Comparison of ENCODE assay signal across 6 cellular contexts in the genomic region with DNA sequence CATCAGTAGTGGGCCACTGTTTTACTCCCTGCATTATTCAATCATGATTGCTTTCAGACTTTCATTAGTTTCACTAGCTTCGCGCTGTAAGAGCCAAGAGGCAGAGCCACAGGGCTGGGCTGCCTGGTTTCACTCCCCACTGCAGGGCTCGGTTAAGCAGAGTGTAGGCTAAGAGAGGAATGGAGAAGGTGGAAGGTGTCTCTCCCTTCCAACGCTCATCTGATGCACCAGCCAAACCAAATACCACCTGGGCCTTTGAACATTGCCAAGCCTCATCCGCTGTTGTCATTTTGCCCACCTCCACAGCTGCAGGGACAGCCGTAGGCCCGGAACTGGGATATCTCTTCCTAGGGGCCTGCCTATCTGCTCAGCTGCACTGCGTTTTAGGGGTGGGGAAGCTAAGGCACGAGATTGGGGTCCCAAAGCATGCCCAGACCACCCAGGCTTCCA. TPM values are rescaled to one million over a fixed set of nuclear protein-coding genes. Genes with fewer than 3 reads are reported as not detected.
DNase-seq lines count a peak whose midpoint lies in the region; ATAC-seq, FAIRE-seq and TF ChIP-seq lines count a peak whose summit lies in the region.

No MANE protein-coding gene starts in this region.

- in situ Hi-C loops in astrocyte of the spinal cord (cut with HindIII; ENCODE audit: low sequenced_read_pairs): no loop called here

- no peak for TF ChIP-seq POLR2A in GM12892 (IDR thresholded peaks at IDR 0.05; ENCODE audit: low read depth, low read length)

- H3K4me1 Mint-ChIP-seq in natural killer cell treated with Interleukin-12 subunit alpha and Interleukin-12 subunit beta and Interleukin-15 and Interleukin-18, amount 100 ng/mL, for 72 hours (ENCODE audit: low read depth in 2 of 2): peaks cover 20 to 26% of the 10 kb centered on the region in 2 donors

- no peak for FAIRE-seq in GM12892 (lab: Jason Lieb, UNC)

- no peaks in the 10 kb centered on the region for H3K9me3 Mint-ChIP-seq in natural killer cell treated with Interleukin-12 subunit alpha and Interleukin-12 subunit beta and Interleukin-15 and Interleukin-18, amount 100 ng/mL, for 72 hours

- intact Hi-C loops in left colon (cut with DNase I, micrococcal nuclease): no loop called here

- H3K27me3 Mint-ChIP-seq in natural killer cell treated with Interleukin-12 subunit alpha and Interleukin-12 subunit beta and Interleukin-15 and Interleukin-18, amount 100 ng/mL, for 72 hours: no peaks in the 10 kb centered on the region

- peak overlapping the region; percentile 75 for H3K4me3 ChIP-seq in astrocyte of the spinal cord (ENCODE audit: low read depth, low read length)

- no peak for TF ChIP-seq CTCF in astrocyte of the spinal cord (IDR thresholded peaks at IDR 0.05; ENCODE audit: low read depth, low read length)

- H3K4me3 Mint-ChIP-seq in natural killer cell treated with Interleukin-12 subunit alpha and Interleukin-12 subunit beta and Interleukin-15 and Interleukin-18, amount 100 ng/mL, for 72 hours: peak overlapping the region; percentile 93

- DNase-seq in astrocyte of the spinal cord (ENCODE audit: low read depth, low spot score): no peak
- no peak for DNase-seq in natural killer cell treated with Interleukin-12 subunit alpha and Interleukin-12 subunit beta and Interleukin-15 and Interleukin-18, amount 100 ng/mL, for 72 hours (ENCODE audit: low spot score)
- DNase-seq in left colon: no peak
- DNase-seq in GM12892 (ENCODE audit: insufficient read length): no peak

- ATAC-seq in GM21717 (IDR thresholded peaks at IDR 0.05; ENCODE audit: unreplicated experiment) (peak; percentile 5), left colon (no peak), HG03108 (IDR thresholded peaks at IDR 0.05; ENCODE audit: unreplicated experiment) (no peak)
- ATAC-seq in natural killer cell treated with Interleukin-12 subunit alpha and Interleukin-12 subunit beta and Interleukin-15 and Interleukin-18, amount 100 ng/mL, for 72 hours: no peak

- H3K27ac Mint-ChIP-seq in natural killer cell treated with Interleukin-12 subunit alpha and Interleukin-12 subunit beta and Interleukin-15 and Interleukin-18, amount 100 ng/mL, for 72 hours: peak overlapping the region; percentile 79 to 92

- no peaks in the 10 kb centered on the region for H3K36me3 Mint-ChIP-seq in natural killer cell treated with Interleukin-12 subunit alpha and Interleukin-12 subunit beta and Interleukin-15 and Interleukin-18, amount 100 ng/mL, for 72 hours

RNA-seq across cellular contexts. Expression of a gene that starts 0.5 kb away (rescaled TPM):
- total RNA-seq in natural killer cell treated with Interleukin-12 subunit alpha and Interleukin-12 subunit beta and Interleukin-15 and Interleukin-18, amount 100 ng/mL, for 72 hours: 100 to 1,000 TPM in 1 of 2 donors, 10 to 100 TPM in 1; 70.5 to 105 TPM
- total RNA-seq in left colon: 10 to 100 TPM; 65.9 to 79.3 TPM
- polyA plus RNA-seq in GM12892 (2012; ENCODE audit: missing spikeins): 102 TPM

RNA-seq across cellular contexts. Expression of a gene that starts 13.6 kb away (rescaled TPM):
- total RNA-seq in natural killer cell treated with Interleukin-12 subunit alpha and Interleukin-12 subunit beta and Interleukin-15 and Interleukin-18, amount 100 ng/mL, for 72 hours: under 1 TPM in 1 of 2 donors, not detected in 1; 0.50 TPM
- 1 to 10 TPM; 1.6 to 4.6 TPM for total RNA-seq in left colon
- polyA plus RNA-seq in GM12892 (2012; ENCODE audit: missing spikeins): 0.32 TPM

RNA-seq across cellular contexts. Expression of a gene that starts 18.5 kb away (rescaled TPM):
- 100 to 1,000 TPM in 1 of 2 donors, 10 to 100 TPM in 1; 50.7 to 135 TPM for total RNA-seq in natural killer cell treated with Interleukin-12 subunit alpha and Interleukin-12 subunit beta and Interleukin-15 and Interleukin-18, amount 100 ng/mL, for 72 hours
- 100 to 1,000 TPM; 413 to 538 TPM for total RNA-seq in left colon
- 268 TPM for polyA plus RNA-seq in GM12892 (2012; ENCODE audit: missing spikeins)

RNA-seq across cellular contexts. Expression of a gene that starts 23.5 kb away (rescaled TPM):
- under 1 TPM; 0.83 to 0.86 TPM for total RNA-seq in natural killer cell treated with Interleukin-12 subunit alpha and Interleukin-12 subunit beta and Interleukin-15 and Interleukin-18, amount 100 ng/mL, for 72 hours
- total RNA-seq in left colon: not detected
- polyA plus RNA-seq in GM12892 (2012; ENCODE audit: missing spikeins): 2.3 TPM

RNA-seq across cellular contexts. Expression of a gene that starts 32.1 kb away (rescaled TPM):
- under 1 TPM in 1 of 2 donors, not detected in 1; 0.52 TPM for total RNA-seq in natural killer cell treated with Interleukin-12 subunit alpha and Interleukin-12 subunit beta and Interleukin-15 and Interleukin-18, amount 100 ng/mL, for 72 hours
- 1 to 10 TPM in 1 of 2 donors, under 1 TPM in 1; 0.61 to 1.1 TPM for total RNA-seq in left colon
- polyA plus RNA-seq in GM12892 (2012; ENCODE audit: missing spikeins): 11.6 TPM
